ENCODE assay signal across 21 cellular contexts in the genomic region with DNA sequence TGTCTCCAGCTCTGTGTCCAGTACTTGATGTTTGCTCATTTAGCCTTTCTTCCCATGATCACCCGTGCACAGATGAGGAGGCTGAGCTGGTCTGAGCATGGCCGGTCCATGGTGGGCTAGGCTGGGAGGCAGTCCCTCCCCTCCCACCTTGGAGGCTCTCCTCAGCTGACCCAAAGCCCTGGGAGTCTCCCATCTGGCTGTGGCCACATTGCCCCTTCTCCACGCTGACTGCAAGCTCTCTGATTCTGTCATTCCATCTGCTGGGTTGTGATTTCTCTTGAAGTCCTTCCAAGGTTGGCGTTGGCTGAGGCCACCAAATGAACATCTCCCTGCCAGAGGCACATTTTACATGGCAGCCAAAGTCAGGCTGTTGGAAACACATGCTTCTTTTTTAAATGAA.
"Had no signal": no experiment of that assay in that cellular context is flagged by ENCODE, and none has a peak within 500 bp of the region (broad histone marks: within the 10 kb centered on the region; RNA-seq: fewer than 3 reads in every experiment).

No MANE protein-coding gene starts in this region.

- H3K27ac ChIP-seq: coronary artery, esophagus squamous epithelium, gastroesophageal sphincter, heart left ventricle, neutrophil, pancreas, psoas muscle, stomach, suprapubic skin, transverse colon, uterus had no signal

- H3K4me1 ChIP-seq: gastroesophageal sphincter, stomach, transverse colon, uterus had no signal

- H3K27me3 Mint-ChIP-seq: activated naive CD4-positive, alpha-beta T cell treated with anti-CD3 and anti-CD28 coated beads, Interleukin-2, amount 50 U/mL, for 24 hours had no signal

- H3K27me3 ChIP-seq: heart left ventricle, pancreas, stomach, transverse colon, uterus had no signal

- ATAC-seq: gastroesophageal sphincter, natural killer cell had no signal

- H3K36me3 ChIP-seq: esophagus squamous epithelium, gastroesophageal sphincter, heart left ventricle, neutrophil, pancreas, stomach, suprapubic skin, transverse colon, uterus had no signal

- H3K4me3 ChIP-seq: coronary artery, esophagus squamous epithelium, gastroesophageal sphincter, heart left ventricle, pancreas, psoas muscle, stomach, suprapubic skin, transverse colon, uterus had no signal

- H3K9me3 Mint-ChIP-seq: activated naive CD4-positive, alpha-beta T cell treated with anti-CD3 and anti-CD28 coated beads, Interleukin-2, amount 50 U/mL, for 24 hours; central memory CD8-positive, alpha-beta T cell; mesothelial cell of epicardium; natural killer cell had no signal

- H3K36me3 Mint-ChIP-seq: activated naive CD4-positive, alpha-beta T cell treated with anti-CD3 and anti-CD28 coated beads, Interleukin-2, amount 50 U/mL, for 24 hours; mesothelial cell of epicardium; natural killer cell; WTC11 had no signal

- H3K27ac Mint-ChIP-seq: activated naive CD4-positive, alpha-beta T cell treated with anti-CD3 and anti-CD28 coated beads, Interleukin-2, amount 50 U/mL, for 24 hours; mesothelial cell of epicardium; natural killer cell; WTC11 had no signal

- H3K4me1 Mint-ChIP-seq: WTC11 had no signal

- H3K9me3 ChIP-seq: esophagus squamous epithelium, gastroesophageal sphincter, heart left ventricle, neutrophil, pancreas, psoas muscle, stomach, suprapubic skin, transverse colon, uterus had no signal

- DNase-seq: activated gamma-delta T cell treated with Interleukin-2 at 50 U/mL for 16 hours; activated T-cell treated with anti-CD3 and anti-CD28 coated beads, Interleukin-2, amount 50 U/mL, for 1 hour; aorta; esophagus squamous epithelium; natural killer cell; psoas muscle; stimulated activated CD4-positive, alpha-beta T cell treated with anti-CD3 and anti-CD28 coated beads, Interleukin-12 subunit alpha, Interleukin-12 subunit beta, amount 100 ng/mL, for 4 hours; stomach; T-helper 9 cell; transverse colon; uterus had no signal

- H3K4me3 Mint-ChIP-seq: activated naive CD4-positive, alpha-beta T cell treated with anti-CD3 and anti-CD28 coated beads, Interleukin-2, amount 50 U/mL, for 24 hours; central memory CD8-positive, alpha-beta T cell; mesothelial cell of epicardium; natural killer cell; WTC11 had no signal
